12 cellular contexts compared by ENCODE assay signal in the genomic region with DNA sequence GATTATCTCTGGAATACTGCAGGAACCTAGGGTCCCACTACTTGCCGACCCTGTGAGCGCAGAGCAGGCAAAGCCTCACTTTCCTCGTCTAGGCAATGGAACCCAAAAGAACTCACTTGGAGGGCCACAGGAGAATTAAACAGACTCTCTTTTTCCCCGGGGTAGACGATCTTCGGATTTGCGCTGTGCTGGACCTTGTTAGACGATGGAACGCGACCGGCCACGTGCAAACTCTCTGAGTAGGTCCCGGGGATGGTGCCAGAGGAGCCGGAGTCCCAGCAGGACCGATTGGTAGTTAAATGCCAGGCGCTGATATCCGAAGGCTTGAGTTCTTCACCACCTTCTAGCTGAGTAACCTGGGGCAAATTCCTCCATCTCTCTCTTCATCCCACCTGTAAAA. TPM values are rescaled to one million over a fixed set of nuclear protein-coding genes. Genes with fewer than 3 reads are reported as not detected.
DNase-seq lines count a peak whose midpoint lies in the region; ATAC-seq, FAIRE-seq and TF ChIP-seq lines count a peak whose summit lies in the region.
"Had no signal": no experiment of that assay in that cellular context is flagged by ENCODE, and none has a peak within 500 bp of the region (broad histone marks: within the 10 kb centered on the region; RNA-seq: fewer than 3 reads in every experiment).

No MANE protein-coding gene starts in this region.

- TF ChIP-seq POLR2A in stomach (IDR thresholded peaks at IDR 0.05) (no peak), GM12892 (IDR thresholded peaks at IDR 0.05; ENCODE audit: low read depth, low read length) (no peak)

- H3K27ac Mint-ChIP-seq in activated CD4-positive, alpha-beta memory T cell treated with anti-CD3 and anti-CD28 coated beads for 36 hours, result no peak overlapping the region
- no peak overlapping the region for H3K27ac Mint-ChIP-seq in activated CD4-positive, alpha-beta memory T cell treated with anti-CD3 and anti-CD28 coated beads, Interleukin-2, amount 10 ng/mL, durations not matched to agents 7 days and 5 days
- H3K27ac Mint-ChIP-seq in activated naive CD8-positive, alpha-beta T cell treated with anti-CD3 and anti-CD28 coated beads, Interleukin-2, amount 10 ng/mL, durations not matched to agents 7 days and 5 days, result no peak overlapping the region

- no peak for TF ChIP-seq EP300 in stomach (IDR thresholded peaks at IDR 0.05)

- no peak for ATAC-seq in activated naive CD8-positive, alpha-beta T cell treated with anti-CD3 and anti-CD28 coated beads, Interleukin-2, amount 10 ng/mL, durations not matched to agents 7 days and 5 days (ENCODE audit: low read depth)
- ATAC-seq in HG03159 (IDR thresholded peaks at IDR 0.05; ENCODE audit: unreplicated experiment), result no peak
- no peak for ATAC-seq in GM19023 (IDR thresholded peaks at IDR 0.05; ENCODE audit: unreplicated experiment)

- no peaks in the 10 kb centered on the region for H3K9me3 Mint-ChIP-seq in activated CD4-positive, alpha-beta memory T cell treated with anti-CD3 and anti-CD28 coated beads for 36 hours
- no peaks in the 10 kb centered on the region for H3K9me3 Mint-ChIP-seq in activated CD4-positive, alpha-beta memory T cell treated with anti-CD3 and anti-CD28 coated beads, Interleukin-2, amount 10 ng/mL, durations not matched to agents 7 days and 5 days
- H3K9me3 Mint-ChIP-seq in activated naive CD8-positive, alpha-beta T cell treated with anti-CD3 and anti-CD28 coated beads, Interleukin-2, amount 10 ng/mL, durations not matched to agents 7 days and 5 days, result no peaks in the 10 kb centered on the region

- TF ChIP-seq CTCF in stomach (IDR thresholded peaks at IDR 0.05), result no peak

- H3K27me3 ChIP-seq in iPS-20b (ENCODE audit: insufficient read depth, low read length) (peaks cover 93% of the 10 kb centered on the region), stomach (peaks cover 0 to 78% (median 36%) of the 10 kb centered on the region in 3 donors)

- intact Hi-C loops in activated CD4-positive, alpha-beta memory T cell treated with anti-CD3 and anti-CD28 coated beads for 36 hours (cut with micrococcal nuclease), result no loop called here
- intact Hi-C loops in stomach (cut with DNase I; ENCODE audit: low total_unique reads), result no loop called here

- no peaks in the 10 kb centered on the region for H3K36me3 ChIP-seq in iPS-20b (ENCODE audit: insufficient read depth, low read depth, low read length)
- H3K36me3 ChIP-seq in stomach, result no peaks in the 10 kb centered on the region
- H3K36me3 ChIP-seq: HAP-1 had no signal

- peak overlapping the region; percentile 20 for H3K4me3 Mint-ChIP-seq in activated CD4-positive, alpha-beta memory T cell treated with anti-CD3 and anti-CD28 coated beads for 36 hours
- no peak overlapping the region for H3K4me3 Mint-ChIP-seq in activated CD4-positive, alpha-beta memory T cell treated with anti-CD3 and anti-CD28 coated beads, Interleukin-2, amount 10 ng/mL, durations not matched to agents 7 days and 5 days
- H3K4me3 Mint-ChIP-seq in activated naive CD8-positive, alpha-beta T cell treated with anti-CD3 and anti-CD28 coated beads, Interleukin-2, amount 10 ng/mL, durations not matched to agents 7 days and 5 days, result peak overlapping the region; percentile 57

- WGBS in stomach, 5 donors, result 14 to 39% (median 20%) methylated on average over 12 to 17 of the region's 17 CpGs

- no peak for DNase-seq in activated CD4-positive, alpha-beta memory T cell treated with anti-CD3 and anti-CD28 coated beads for 36 hours
- no peak for DNase-seq in activated CD4-positive, alpha-beta memory T cell treated with anti-CD3 and anti-CD28 coated beads, Interleukin-2, amount 10 ng/mL, durations not matched to agents 7 days and 5 days
- no peak for DNase-seq in activated naive CD8-positive, alpha-beta T cell treated with anti-CD3 and anti-CD28 coated beads, Interleukin-2, amount 10 ng/mL, durations not matched to agents 7 days and 5 days
- DNase-seq in stomach, result peak; percentile 39
- no peak for DNase-seq in GM12892 (ENCODE audit: insufficient read length)
- DNase-seq: central memory CD4-positive, alpha-beta T cell; stimulated activated CD4-positive, alpha-beta T cell treated with anti-CD3 and anti-CD28 coated beads, Interleukin-1b, Interleukin-23, amount 100 ng/mL, for 48 hours had no signal

- no peak for FAIRE-seq in GM12892 (lab: Jason Lieb, UNC)

- peaks cover 11% of the 10 kb centered on the region for H3K4me1 Mint-ChIP-seq in activated CD4-positive, alpha-beta memory T cell treated with anti-CD3 and anti-CD28 coated beads for 36 hours (ENCODE audit: low read depth)
- H3K4me1 Mint-ChIP-seq in activated CD4-positive, alpha-beta memory T cell treated with anti-CD3 and anti-CD28 coated beads, Interleukin-2, amount 10 ng/mL, durations not matched to agents 7 days and 5 days, result peaks cover 12% of the 10 kb centered on the region
- H3K4me1 Mint-ChIP-seq in activated naive CD8-positive, alpha-beta T cell treated with anti-CD3 and anti-CD28 coated beads, Interleukin-2, amount 10 ng/mL, durations not matched to agents 7 days and 5 days, result peaks cover 10% of the 10 kb centered on the region

- peaks cover 64% of the 10 kb centered on the region for H3K27me3 Mint-ChIP-seq in activated CD4-positive, alpha-beta memory T cell treated with anti-CD3 and anti-CD28 coated beads for 36 hours
- H3K27me3 Mint-ChIP-seq in activated CD4-positive, alpha-beta memory T cell treated with anti-CD3 and anti-CD28 coated beads, Interleukin-2, amount 10 ng/mL, durations not matched to agents 7 days and 5 days, result peaks cover 83% of the 10 kb centered on the region
- H3K27me3 Mint-ChIP-seq in activated naive CD8-positive, alpha-beta T cell treated with anti-CD3 and anti-CD28 coated beads, Interleukin-2, amount 10 ng/mL, durations not matched to agents 7 days and 5 days, result peaks cover 94% of the 10 kb centered on the region

- POLR2A ChIA-PET in activated CD4-positive, alpha-beta memory T cell treated with anti-CD3 and anti-CD28 coated beads for 36 hours (lab: Charles Lee), result no interaction called here
- POLR2A ChIA-PET in activated CD4-positive, alpha-beta memory T cell treated with anti-CD3 and anti-CD28 coated beads, Interleukin-2, amount 10 ng/mL, durations not matched to agents 7 days and 5 days (lab: Charles Lee), result no interaction called here
- POLR2A ChIA-PET in activated naive CD8-positive, alpha-beta T cell treated with anti-CD3 and anti-CD28 coated beads, Interleukin-2, amount 10 ng/mL, durations not matched to agents 7 days and 5 days (lab: Charles Lee), result no interaction called here

- peak overlapping the region; percentile 76 for H3K4me3 ChIP-seq in iPS-20b (ENCODE audit: low read length)
- peak overlapping the region; percentile 51 to 70 (median 60) for H3K4me3 ChIP-seq in stomach
- H3K4me3 ChIP-seq: HAP-1 had no signal

- CTCF ChIA-PET in activated CD4-positive, alpha-beta memory T cell treated with anti-CD3 and anti-CD28 coated beads for 36 hours (lab: Charles Lee), result interaction anchor here (1.3 kb wide), 1 partner anchor 8 kb away, joined by 4 read pairs; no protein-coding TSS in a partner anchor
- CTCF ChIA-PET in activated CD4-positive, alpha-beta memory T cell treated with anti-CD3 and anti-CD28 coated beads, Interleukin-2, amount 10 ng/mL, durations not matched to agents 7 days and 5 days (lab: Charles Lee), result interaction anchor here (1.4 kb wide), 1 partner anchor 10 kb away, joined by 5 read pairs; no protein-coding TSS in a partner anchor

- H3K9ac ChIP-seq in iPS-20b (ENCODE audit: low read depth, low read length), result no peak overlapping the region

- H3K36me3 Mint-ChIP-seq in activated CD4-positive, alpha-beta memory T cell treated with anti-CD3 and anti-CD28 coated beads for 36 hours, result no peaks in the 10 kb centered on the region
- H3K36me3 Mint-ChIP-seq in activated CD4-positive, alpha-beta memory T cell treated with anti-CD3 and anti-CD28 coated beads, Interleukin-2, amount 10 ng/mL, durations not matched to agents 7 days and 5 days (ENCODE audit: low read depth), result no peaks in the 10 kb centered on the region
- H3K36me3 Mint-ChIP-seq in activated naive CD8-positive, alpha-beta T cell treated with anti-CD3 and anti-CD28 coated beads, Interleukin-2, amount 10 ng/mL, durations not matched to agents 7 days and 5 days, result peaks cover 2% of the 10 kb centered on the region

- H3K4me1 ChIP-seq in iPS-20b (ENCODE audit: insufficient read depth, low read length) (peaks cover 4% of the 10 kb centered on the region; the same call in 1 of the 2 replicates), stomach (peaks cover 18 to 27% (median 25%) of the 10 kb centered on the region in 4 donors)
- H3K4me1 ChIP-seq: HAP-1 had no signal

- H3K9me3 ChIP-seq in iPS-20b (ENCODE audit: insufficient read depth, low read depth, low read length) (no peaks in the 10 kb centered on the region), stomach (no peaks in the 10 kb centered on the region)
- H3K9me3 ChIP-seq: HAP-1 had no signal

- H3K27ac ChIP-seq in iPS-20b (ENCODE audit: low read length), result no peak overlapping the region
- H3K27ac ChIP-seq in stomach, result no peak overlapping the region

RNA-seq across cellular contexts. Expression of a gene that starts 1.0 kb away (rescaled TPM):
- not detected for total RNA-seq in activated CD4-positive, alpha-beta memory T cell treated with anti-CD3 and anti-CD28 coated beads for 36 hours
- not detected for total RNA-seq in activated CD4-positive, alpha-beta memory T cell treated with anti-CD3 and anti-CD28 coated beads, Interleukin-2, amount 10 ng/mL, durations not matched to agents 7 days and 5 days
- total RNA-seq in activated naive CD8-positive, alpha-beta T cell treated with anti-CD3 and anti-CD28 coated beads, Interleukin-2, amount 10 ng/mL, durations not matched to agents 7 days and 5 days, result not detected
- total RNA-seq in stomach, result 10 to 100 TPM in 2 of 5 donors, 1 to 10 TPM in 2, not detected in 1; 3.2 to 13.4 (median 9.5) TPM
- 1 to 10 TPM; 1.3 to 3.1 (median 1.5) TPM for polyA plus RNA-seq in stomach
- 0.06 TPM for polyA plus RNA-seq in GM12892 (2012; ENCODE audit: missing spikeins)
- total RNA-seq: kidney epithelial cell had no signal
